In the genomic region with DNA sequence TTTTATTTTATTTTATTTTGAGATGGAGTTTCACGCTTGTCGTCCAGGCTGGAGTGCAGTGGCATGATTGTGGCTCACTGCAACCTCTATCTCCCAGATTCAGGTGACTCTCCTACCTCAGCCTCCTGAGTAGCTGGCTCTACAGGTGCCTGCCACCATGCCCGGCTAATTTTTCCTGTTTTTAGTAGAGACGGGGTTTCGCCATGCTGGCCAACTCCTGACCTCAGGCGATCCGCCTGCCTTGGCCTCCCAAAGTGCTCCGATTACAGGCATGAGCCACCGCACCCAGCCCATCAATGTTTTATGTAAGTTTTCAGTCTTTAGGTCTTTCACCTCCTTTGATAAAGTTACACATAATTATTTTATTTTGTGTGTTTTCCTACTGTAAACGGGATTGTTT, we compare ENCODE assay signal across 1 cellular context.
TF ChIP-seq lines count a peak whose summit lies in the region.

No MANE protein-coding gene starts in this region.

TF ChIP-seq in HEK293, 187 proteins besides CTCF, POLR2A, EP300 and RAD21 (continued from another document):
- TF ChIP-seq, protein P1, sequence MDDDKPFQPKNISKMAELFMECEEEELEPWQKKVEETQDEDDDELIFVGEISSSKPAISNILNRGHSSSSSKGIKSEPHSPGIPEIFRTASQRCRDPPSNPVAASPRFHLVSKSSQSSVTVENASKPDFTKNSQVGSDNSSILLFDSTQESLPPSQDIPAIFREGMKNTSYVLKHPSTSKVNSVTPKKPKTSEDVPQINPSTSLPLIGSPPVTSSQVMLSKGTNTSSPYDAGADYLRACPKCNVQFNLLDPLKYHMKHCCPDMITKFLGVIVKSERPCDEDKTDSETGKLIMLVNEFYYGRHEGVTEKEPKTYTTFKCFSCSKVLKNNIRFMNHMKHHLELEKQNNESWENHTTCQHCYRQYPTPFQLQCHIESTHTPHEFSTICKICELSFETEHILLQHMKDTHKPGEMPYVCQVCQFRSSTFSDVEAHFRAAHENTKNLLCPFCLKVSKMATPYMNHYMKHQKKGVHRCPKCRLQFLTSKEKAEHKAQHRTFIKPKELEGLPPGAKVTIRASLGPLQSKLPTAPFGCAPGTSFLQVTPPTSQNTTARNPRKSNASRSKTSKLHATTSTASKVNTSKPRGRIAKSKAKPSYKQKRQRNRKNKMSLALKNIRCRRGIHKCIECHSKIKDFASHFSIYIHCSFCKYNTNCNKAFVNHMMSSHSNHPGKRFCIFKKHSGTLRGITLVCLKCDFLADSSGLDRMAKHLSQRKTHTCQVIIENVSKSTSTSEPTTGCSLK (tag by site-specific recombination; IDR thresholded peaks at IDR 0.05) = no peak
- TF ChIP-seq ZNF2 (tag by site-specific recombination; IDR thresholded peaks at IDR 0.05) (no peak), SCRT2 (tag by site-specific recombination; IDR thresholded peaks at IDR 0.05) (0 out of 2 replicates have a peak, but pooled peaks have one; percentile 33), ZNF335 (tag by site-specific recombination; conservative IDR thresholded peaks at IDR 0.05) (0 out of 2 replicates have a peak, but pooled peaks have one; percentile 27), ZNF514 (tag by site-specific recombination; IDR thresholded peaks at IDR 0.05) (no peak), ZFP3 (tag by site-specific recombination; IDR thresholded peaks at IDR 0.05; ENCODE audit: low read depth) (no peak), ZNF138 (tag by site-specific recombination; IDR thresholded peaks at IDR 0.05; ENCODE audit: borderline replicate concordance) (no peak), ZBTB8A (tag by site-specific recombination; IDR thresholded peaks at IDR 0.05) (no peak)
- TF ChIP-seq, protein P2, sequence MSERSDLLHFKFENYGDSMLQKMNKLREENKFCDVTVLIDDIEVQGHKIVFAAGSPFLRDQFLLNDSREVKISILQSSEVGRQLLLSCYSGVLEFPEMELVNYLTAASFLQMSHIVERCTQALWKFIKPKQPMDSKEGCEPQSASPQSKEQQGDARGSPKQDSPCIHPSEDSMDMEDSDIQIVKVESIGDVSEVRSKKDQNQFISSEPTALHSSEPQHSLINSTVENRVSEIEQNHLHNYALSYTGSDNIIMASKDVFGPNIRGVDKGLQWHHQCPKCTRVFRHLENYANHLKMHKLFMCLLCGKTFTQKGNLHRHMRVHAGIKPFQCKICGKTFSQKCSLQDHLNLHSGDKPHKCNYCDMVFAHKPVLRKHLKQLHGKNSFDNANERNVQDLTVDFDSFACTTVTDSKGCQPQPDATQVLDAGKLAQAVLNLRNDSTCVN (tag by site-specific recombination; optimal IDR thresholded peaks at IDR 0.05) = no peak
